ENCODE assay signal across 36 cellular contexts in the genomic region with DNA sequence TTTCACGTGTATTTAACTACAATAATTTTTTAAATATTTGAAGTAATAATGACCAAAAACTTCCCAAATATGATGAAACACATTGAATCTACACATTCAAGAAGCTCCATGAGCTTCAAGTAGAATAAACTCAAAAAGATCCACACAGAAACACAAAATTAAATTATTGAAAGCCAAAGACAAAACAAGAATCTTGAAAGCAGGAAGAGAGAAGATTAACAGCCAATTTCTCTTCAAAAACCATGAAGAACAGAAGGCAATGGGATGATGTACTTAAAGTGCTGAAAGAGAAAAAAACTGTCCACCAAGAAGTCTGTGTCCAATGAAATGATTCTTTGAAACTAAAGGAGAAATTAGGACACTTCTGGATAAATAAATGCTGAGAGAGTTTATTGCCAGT. TPM values are rescaled to one million over a fixed set of nuclear protein-coding genes. Genes with fewer than 3 reads are reported as not detected.
"Had no signal": no experiment of that assay in that cellular context is flagged by ENCODE, and none has a peak within 500 bp of the region (broad histone marks: within the 10 kb centered on the region; RNA-seq: fewer than 3 reads in every experiment).

No MANE protein-coding gene starts in this region.

- ATAC-seq: activated CD8-positive, alpha-beta T cell treated with anti-CD3 and anti-CD28 coated beads, Interleukin-2, amount 10 ng/mL, durations not matched to agents 7 days and 5 days; Right ventricle myocardium inferior; SK-N-SH treated with all-trans-retinoic acid at 6 μM for 48 hours had no signal

- H3K27me3 Mint-ChIP-seq: activated naive CD4-positive, alpha-beta T cell treated with anti-CD3 and anti-CD28 coated beads, Interleukin-2, amount 50 U/mL, for 24 hours; activated naive CD8-positive, alpha-beta T cell treated with anti-CD3 and anti-CD28 coated beads, Interleukin-2, amount 10 ng/mL, durations not matched to agents 7 days and 5 days; activated T-cell treated with anti-CD3 and anti-CD28 coated beads, Interleukin-2, amount 50 U/mL, for 24 hours had no signal

- H3K4me1 ChIP-seq: ascending aorta had no signal

- DNase-seq: activated CD4-positive, alpha-beta T cell treated with anti-CD3 and anti-CD28 coated beads for 1 hour; activated CD4-positive, alpha-beta T cell treated with anti-CD3 and anti-CD28 coated beads, Interleukin-2, amount 10 ng/mL, durations not matched to agents 24 days and 14 days; activated CD4-positive, alpha-beta T cell treated with anti-CD3 and anti-CD28 coated beads, Interleukin-2, amount 50 U/mL, for 48 hours; activated CD4-positive, CD25-positive, alpha-beta regulatory T cell; activated CD8-positive, alpha-beta T cell treated with anti-CD3 and anti-CD28 coated beads, Interleukin-2, amount 10 ng/mL, durations not matched to agents 7 days and 5 days; activated gamma-delta T cell; activated naive CD4-positive, alpha-beta T cell treated with Interleukin-2 at 50 U/mL for 16 hours; activated naive CD8-positive, alpha-beta T cell treated with anti-CD3 and anti-CD28 coated beads, Interleukin-2, amount 10 ng/mL, durations not matched to agents 7 days and 5 days; activated T-cell treated with anti-CD3 and anti-CD28 coated beads, Interleukin-2, amount 50 U/mL, for 24 hours; amygdala; MM.1S; MV-4-11; NCI-H1092; NCI-H1436 treated with DMSO at 0.1 percent for 48 hours; NCI-H1694 treated with DMSO at 0.1 percent for 48 hours; NCI-H2029; NCI-H345; NCI-H524 treated with DMSO at 0.1 percent for 48 hours; PC-9; SIG-M5; T-helper 1 cell; T-helper 2 cell; T-helper 9 cell had no signal

- H3K4me3 Mint-ChIP-seq: activated CD4-positive, alpha-beta T cell treated with anti-CD3 and anti-CD28 coated beads, Interleukin-2, amount 10 ng/mL, durations not matched to agents 24 days and 14 days; activated CD8-positive, alpha-beta T cell treated with anti-CD3 and anti-CD28 coated beads, Interleukin-2, amount 10 ng/mL, durations not matched to agents 7 days and 5 days; activated naive CD4-positive, alpha-beta T cell treated with anti-CD3 and anti-CD28 coated beads, Interleukin-2, amount 50 U/mL, for 24 hours; activated naive CD8-positive, alpha-beta T cell treated with anti-CD3 and anti-CD28 coated beads, Interleukin-2, amount 10 ng/mL, durations not matched to agents 7 days and 5 days; activated T-cell treated with anti-CD3 and anti-CD28 coated beads, Interleukin-2, amount 50 U/mL, for 24 hours had no signal

- H3K36me3 ChIP-seq: ascending aorta, cardiac muscle cell had no signal

- H3K4me3 ChIP-seq: ascending aorta, cardiac muscle cell, PC-9 had no signal

- H3K27ac ChIP-seq: ascending aorta, cardiac muscle cell, KMS-11, PC-9, RWPE1, VCaP had no signal

- H3K27ac Mint-ChIP-seq: activated CD4-positive, alpha-beta T cell treated with anti-CD3 and anti-CD28 coated beads, Interleukin-2, amount 10 ng/mL, durations not matched to agents 24 days and 14 days; activated CD8-positive, alpha-beta T cell treated with anti-CD3 and anti-CD28 coated beads, Interleukin-2, amount 10 ng/mL, durations not matched to agents 7 days and 5 days; activated naive CD8-positive, alpha-beta T cell treated with anti-CD3 and anti-CD28 coated beads, Interleukin-2, amount 10 ng/mL, durations not matched to agents 7 days and 5 days; activated T-cell treated with anti-CD3 and anti-CD28 coated beads, Interleukin-2, amount 50 U/mL, for 24 hours; activated T-helper 2 cell treated with anti-CD3 and anti-CD28 coated beads, Interferon-gamma antibody, Interleukin-2, Interleukin-4, amounts not matched to agents 10 μg/mL and 5 μg/mL and 100 μg/mL, durations not matched to agents 14 hours and 24 hours and 36 hours had no signal

RNA-seq across cellular contexts. Expression of gene KRTAP10-10, which starts 5.1 kb away (rescaled TPM):
- total RNA-seq: activated CD4-positive, alpha-beta T cell treated with anti-CD3 and anti-CD28 coated beads, Interleukin-2, amount 10 ng/mL, durations not matched to agents 24 days and 14 days; activated CD8-positive, alpha-beta T cell treated with anti-CD3 and anti-CD28 coated beads, Interleukin-2, amount 10 ng/mL, durations not matched to agents 7 days and 5 days; activated naive CD8-positive, alpha-beta T cell treated with anti-CD3 and anti-CD28 coated beads, Interleukin-2, amount 10 ng/mL, durations not matched to agents 7 days and 5 days; activated T-helper 2 cell treated with anti-CD3 and anti-CD28 coated beads, Interferon-gamma antibody, Interleukin-2, Interleukin-4, amounts not matched to agents 10 μg/mL and 5 μg/mL and 100 μg/mL, durations not matched to agents 14 hours and 24 hours and 36 hours; ascending aorta; cardiac muscle cell; LHCN-M2; NCI-H460; OCI-LY7; PC-9; Right ventricle myocardium inferior; SK-MEL-5 had no signal

RNA-seq across cellular contexts. Expression of gene KRTAP10-9, which starts 5.2 kb away (rescaled TPM):
- total RNA-seq: activated CD4-positive, alpha-beta T cell treated with anti-CD3 and anti-CD28 coated beads, Interleukin-2, amount 10 ng/mL, durations not matched to agents 24 days and 14 days; activated CD8-positive, alpha-beta T cell treated with anti-CD3 and anti-CD28 coated beads, Interleukin-2, amount 10 ng/mL, durations not matched to agents 7 days and 5 days; activated naive CD8-positive, alpha-beta T cell treated with anti-CD3 and anti-CD28 coated beads, Interleukin-2, amount 10 ng/mL, durations not matched to agents 7 days and 5 days; activated T-helper 2 cell treated with anti-CD3 and anti-CD28 coated beads, Interferon-gamma antibody, Interleukin-2, Interleukin-4, amounts not matched to agents 10 μg/mL and 5 μg/mL and 100 μg/mL, durations not matched to agents 14 hours and 24 hours and 36 hours; ascending aorta; cardiac muscle cell; LHCN-M2; NCI-H460; OCI-LY7; PC-9; Right ventricle myocardium inferior; SK-MEL-5 had no signal

RNA-seq across cellular contexts. Expression of gene KRTAP10-11, which starts 14.1 kb away (rescaled TPM):
- total RNA-seq: activated CD4-positive, alpha-beta T cell treated with anti-CD3 and anti-CD28 coated beads, Interleukin-2, amount 10 ng/mL, durations not matched to agents 24 days and 14 days; activated CD8-positive, alpha-beta T cell treated with anti-CD3 and anti-CD28 coated beads, Interleukin-2, amount 10 ng/mL, durations not matched to agents 7 days and 5 days; activated naive CD8-positive, alpha-beta T cell treated with anti-CD3 and anti-CD28 coated beads, Interleukin-2, amount 10 ng/mL, durations not matched to agents 7 days and 5 days; activated T-helper 2 cell treated with anti-CD3 and anti-CD28 coated beads, Interferon-gamma antibody, Interleukin-2, Interleukin-4, amounts not matched to agents 10 μg/mL and 5 μg/mL and 100 μg/mL, durations not matched to agents 14 hours and 24 hours and 36 hours; ascending aorta; cardiac muscle cell; LHCN-M2; NCI-H460; OCI-LY7; PC-9; Right ventricle myocardium inferior; SK-MEL-5 had no signal

RNA-seq across cellular contexts. Expression of gene KRTAP10-8, which starts 20.2 kb away (rescaled TPM):
- total RNA-seq: activated CD4-positive, alpha-beta T cell treated with anti-CD3 and anti-CD28 coated beads, Interleukin-2, amount 10 ng/mL, durations not matched to agents 24 days and 14 days; activated CD8-positive, alpha-beta T cell treated with anti-CD3 and anti-CD28 coated beads, Interleukin-2, amount 10 ng/mL, durations not matched to agents 7 days and 5 days; activated naive CD8-positive, alpha-beta T cell treated with anti-CD3 and anti-CD28 coated beads, Interleukin-2, amount 10 ng/mL, durations not matched to agents 7 days and 5 days; activated T-helper 2 cell treated with anti-CD3 and anti-CD28 coated beads, Interferon-gamma antibody, Interleukin-2, Interleukin-4, amounts not matched to agents 10 μg/mL and 5 μg/mL and 100 μg/mL, durations not matched to agents 14 hours and 24 hours and 36 hours; ascending aorta; cardiac muscle cell; LHCN-M2; NCI-H460; OCI-LY7; PC-9; Right ventricle myocardium inferior; SK-MEL-5 had no signal

RNA-seq across cellular contexts. Expression of gene KRTAP12-4, which starts 22.4 kb away (rescaled TPM):
- total RNA-seq: activated CD4-positive, alpha-beta T cell treated with anti-CD3 and anti-CD28 coated beads, Interleukin-2, amount 10 ng/mL, durations not matched to agents 24 days and 14 days; activated CD8-positive, alpha-beta T cell treated with anti-CD3 and anti-CD28 coated beads, Interleukin-2, amount 10 ng/mL, durations not matched to agents 7 days and 5 days; activated naive CD8-positive, alpha-beta T cell treated with anti-CD3 and anti-CD28 coated beads, Interleukin-2, amount 10 ng/mL, durations not matched to agents 7 days and 5 days; activated T-helper 2 cell treated with anti-CD3 and anti-CD28 coated beads, Interferon-gamma antibody, Interleukin-2, Interleukin-4, amounts not matched to agents 10 μg/mL and 5 μg/mL and 100 μg/mL, durations not matched to agents 14 hours and 24 hours and 36 hours; ascending aorta; cardiac muscle cell; LHCN-M2; NCI-H460; OCI-LY7; PC-9; Right ventricle myocardium inferior; SK-MEL-5 had no signal
